Comparison of ENCODE assay signal across 15 cellular contexts in genomic region chr1:62691062-62691844, GRCh38. TPM values are rescaled to one million over a fixed set of nuclear protein-coding genes. Genes with fewer than 3 reads are reported as not detected.
DNase-seq lines count a peak whose midpoint lies in the region; ATAC-seq, FAIRE-seq and TF ChIP-seq lines count a peak whose summit lies in the region.
"Had no signal": no experiment of that assay in that cellular context is flagged by ENCODE, and none has a peak within 500 bp of the region (broad histone marks: within the 10 kb centered on the region; RNA-seq: fewer than 3 reads in every experiment).

No MANE protein-coding gene starts in this region.

- H3K27ac Mint-ChIP-seq in osteocyte (ENCODE audit: unreplicated experiment), result peak overlapping the region; percentile 64
- H3K27ac Mint-ChIP-seq: effector memory CD8-positive, alpha-beta T cell had no signal

- H3K4me1 Mint-ChIP-seq in osteocyte (ENCODE audit: unreplicated experiment), result peaks cover 39% of the 10 kb centered on the region

- TF ChIP-seq CTCF in osteocyte (IDR thresholded peaks at IDR 0.05), result no peak

- no peak for ATAC-seq in HG03159 (IDR thresholded peaks at IDR 0.05; ENCODE audit: unreplicated experiment)
- ATAC-seq: effector memory CD8-positive, alpha-beta T cell; gastrocnemius medialis had no signal

- no peaks in the 10 kb centered on the region for H3K27me3 Mint-ChIP-seq in osteocyte (ENCODE audit: unreplicated experiment)

- FAIRE-seq in RCC 7860 (lab: Jason Lieb, UNC), result no peak

- H3K4me3 Mint-ChIP-seq in osteocyte (ENCODE audit: unreplicated experiment), result no peak overlapping the region
- H3K4me3 Mint-ChIP-seq: effector memory CD8-positive, alpha-beta T cell had no signal

- DNase-seq in Ammon's horn (ENCODE audit: low spot score) (peak; percentile 48), astrocyte of the hippocampus (ENCODE audit: low read depth, low spot score) (peak; percentile 43), globus pallidus (ENCODE audit: low spot score) (peak; percentile 58), osteocyte (ENCODE audit: extremely low spot score, unreplicated experiment) (no peak), NCI-H524 treated with DMSO at 0.1 percent for 48 hours (lab: John Stamatoyannopoulos, UW) (no peak), HT-29 (ENCODE audit: low spot score) (no peak), RCC 7860 (ENCODE audit: low spot score) (no peak)
- DNase-seq: activated CD4-positive, alpha-beta T cell treated with anti-CD3 and anti-CD28 coated beads, Interleukin-2, amount 50 U/mL, for 4 hours; effector memory CD8-positive, alpha-beta T cell; gastrocnemius medialis; GDM1; NCI-H2081; retina; stimulated activated CD4-positive, alpha-beta T cell treated with anti-CD3 and anti-CD28 coated beads, Interleukin-4, amount 100 ng/mL, for 24 hours had no signal

- H3K9me3 Mint-ChIP-seq in osteocyte (ENCODE audit: unreplicated experiment), result no peaks in the 10 kb centered on the region
- H3K9me3 Mint-ChIP-seq: effector memory CD8-positive, alpha-beta T cell had no signal

- peaks cover 3% of the 10 kb centered on the region for H3K36me3 Mint-ChIP-seq in osteocyte (ENCODE audit: unreplicated experiment)

RNA-seq across cellular contexts. Expression of gene DOCK7, which starts 3.1 kb away (rescaled TPM):
- total RNA-seq in osteocyte, result 81.8 and 95.7 TPM in 2 replicates
- total RNA-seq in HT-29 (2014; rRNA removed; shearing (Covaris generic)), result 10.5 and 14.5 TPM in 2 replicates

Comparison
In these comparisons a context has a peak if more than half of its experiments do, and no peak if none do; other contexts are left out.
1. DNase-seq: peak in Ammon's horn (single experiment), astrocyte of the hippocampus (single experiment) and globus pallidus (single experiment); none in osteocyte (single experiment), NCI-H524 treated with DMSO at 0.1 percent for 48 hours (single experiment), HT-29 (single experiment) and RCC 7860 (single experiment).